8 cellular contexts compared by ENCODE assay signal in the genomic region with DNA sequence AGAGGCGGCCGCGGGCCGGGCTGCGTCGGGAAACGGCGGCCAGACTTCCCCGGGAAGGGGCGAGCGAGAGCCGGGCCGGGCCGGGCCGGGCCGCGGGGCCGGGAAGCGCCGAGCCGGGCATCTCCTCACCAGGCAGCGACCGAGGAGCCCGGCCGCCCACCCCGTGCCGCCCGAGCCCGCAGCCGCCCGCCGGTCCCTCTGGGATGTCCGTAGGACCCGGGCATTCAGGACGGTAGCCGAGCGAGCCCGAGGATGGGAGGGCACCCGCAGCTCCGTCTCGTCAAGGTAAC. TPM values are rescaled to one million over a fixed set of nuclear protein-coding genes. Genes with fewer than 3 reads are reported as not detected.
A peak's percentile ranks its signal among the peaks of the same experiment; 100 is the strongest.
DNase-seq lines count a peak whose midpoint lies in the region; ATAC-seq, FAIRE-seq and TF ChIP-seq lines count a peak whose summit lies in the region.
"Had no signal": no experiment of that assay in that cellular context is flagged by ENCODE, and none has a peak within 500 bp of the region (broad histone marks: within the 10 kb centered on the region; RNA-seq: fewer than 3 reads in every experiment).

A gene (plus strand): TSS at position 28 of the 290 bp plus-strand sequence. CDS start 225 bp downstream, at position 253.

- no CpG with 5 or more reads among the region's 41 CpGs for WGBS in right lobe of liver (ENCODE audit: insufficient coverage, low coverage, low lambda C conversion rate, missing lambda C conversion rate)

- TF ChIP-seq CTCF in astrocyte (IDR thresholded peaks at IDR 0.05; ENCODE audit: insufficient read depth, low read depth, low read length) (no peak), right lobe of liver (IDR thresholded peaks at IDR 0.05) (no peak)

- H3K79me2 ChIP-seq in astrocyte (ENCODE audit: insufficient read depth, low read length) = no peaks in the 10 kb centered on the region

- H3K4me3 ChIP-seq in astrocyte (ENCODE audit: insufficient read depth, low read depth, low read length) = peak within 1 kb of the TSS; percentile 5
- H3K4me3 ChIP-seq in right lobe of liver = peak within 1 kb of the TSS; percentile 9 to 24 (median 11)
- peak within 1 kb of the TSS; percentile 52 to 69 for H3K4me3 ChIP-seq in stomach smooth muscle (ENCODE audit: low read length in 2 of 2)

- H2AFZ ChIP-seq in astrocyte (ENCODE audit: low read depth, low read length) = peak within 1 kb of the TSS; percentile 77

- peak within 1 kb of the TSS; percentile 70 to 87 (median 78) for H3K4me3 Mint-ChIP-seq in IgD-negative memory B cell
- peak within 1 kb of the TSS; percentile 77 for H3K4me3 Mint-ChIP-seq in astrocyte (ENCODE audit: unreplicated experiment)

- H3K4me2 ChIP-seq in astrocyte (ENCODE audit: low read length) = peak within 1 kb of the TSS; percentile 76

- H3K27ac Mint-ChIP-seq in IgD-negative memory B cell (no peak within 1 kb of the TSS), astrocyte (ENCODE audit: unreplicated experiment) (no peak within 1 kb of the TSS)

- intact Hi-C loops in right lobe of liver (cut with DNase I) = no loop called here

- H3K4me1 Mint-ChIP-seq in IgD-negative memory B cell (peaks cover 0 to 1% (median 0%) of the 10 kb centered on the region in 3 donors), astrocyte (ENCODE audit: low read depth, unreplicated experiment) (peaks cover 3% of the 10 kb centered on the region)

- peaks cover 51% of the 10 kb centered on the region for H3K27me3 Mint-ChIP-seq in IgD-negative memory B cell
- H3K27me3 Mint-ChIP-seq in astrocyte (ENCODE audit: low read depth, unreplicated experiment) = peaks cover 70% of the 10 kb centered on the region

- H3K9ac ChIP-seq in astrocyte (ENCODE audit: low read length) (no peak within 1 kb of the TSS), stomach smooth muscle (ENCODE audit: low read length in 2 of 2) (no peak within 1 kb of the TSS)

- TF ChIP-seq POLR2A in right lobe of liver (IDR thresholded peaks at IDR 0.05) = no peak

- H3K9me3 Mint-ChIP-seq in IgD-negative memory B cell (no peaks in the 10 kb centered on the region), astrocyte (ENCODE audit: unreplicated experiment) (no peaks in the 10 kb centered on the region)

- peaks cover 2% of the 10 kb centered on the region for H3K36me3 Mint-ChIP-seq in IgD-negative memory B cell
- H3K36me3 Mint-ChIP-seq in astrocyte (ENCODE audit: low read depth, unreplicated experiment) = no peaks in the 10 kb centered on the region

- H3K36me3 ChIP-seq in astrocyte (ENCODE audit: insufficient read depth, low read length) (no peaks in the 10 kb centered on the region), right lobe of liver (no peaks in the 10 kb centered on the region), stomach smooth muscle (ENCODE audit: control insufficient read depth in 2 of 2, insufficient read depth in 2 of 2, low read length in 2 of 2) (no peaks in the 10 kb centered on the region)

- H3K9me3 ChIP-seq in astrocyte (ENCODE audit: insufficient read depth, low read depth, low read length) (no peaks in the 10 kb centered on the region), right lobe of liver (no peaks in the 10 kb centered on the region), stomach smooth muscle (ENCODE audit: control insufficient read depth in 2 of 2, low read length in 2 of 2) (no peaks in the 10 kb centered on the region)

- H3K4me1 ChIP-seq in astrocyte (ENCODE audit: insufficient read depth, low read length) = peaks cover 9% of the 10 kb centered on the region
- peaks cover 0 to 20% (median 4%) of the 10 kb centered on the region in 4 donors for H3K4me1 ChIP-seq in right lobe of liver
- H3K4me1 ChIP-seq in stomach smooth muscle (ENCODE audit: control insufficient read depth, insufficient read depth, low read length) = peaks cover 24% of the 10 kb centered on the region

- DNase-seq in astrocyte (ENCODE audit: low read depth) = no peak
- no peak for DNase-seq in right lobe of liver
- no peak for DNase-seq in NCI-H2107 treated with DMSO at 0.1 percent for 48 hours (lab: John Stamatoyannopoulos, UW; ENCODE audit: unreplicated experiment)
- DNase-seq in stimulated activated CD4-positive, alpha-beta T cell treated with anti-CD3 and anti-CD28 coated beads, Interleukin-2, amount 100 ng/mL, for 24 hours = no peak
- DNase-seq in AG08395 (ENCODE audit: low spot score) = no peak

- H3K27me3 ChIP-seq in astrocyte (ENCODE audit: insufficient read depth, low read length) (peaks cover 66% of the 10 kb centered on the region), right lobe of liver (peaks cover 0 to 18% of the 10 kb centered on the region in 2 donors), stomach smooth muscle (ENCODE audit: control insufficient read depth in 1 of 2, insufficient read depth in 2 of 2, low read length in 2 of 2) (peaks cover 35 to 39% of the 10 kb centered on the region in 2 donors)

- no peak for ATAC-seq in right lobe of liver

- H3K27ac ChIP-seq in astrocyte (ENCODE audit: low read depth, low read length) (no peak within 1 kb of the TSS), right lobe of liver (no peak within 1 kb of the TSS), stomach smooth muscle (ENCODE audit: low read length) (no peak within 1 kb of the TSS)

- H4K20me1 ChIP-seq in astrocyte (ENCODE audit: insufficient read depth, low read length) = no peaks in the 10 kb centered on the region

- FAIRE-seq in astrocyte (lab: Jason Lieb, UNC) = no peak

RNA-seq across cellular contexts. Expression of the gene that starts here (rescaled TPM):
- polyA plus RNA-seq in IgD-negative memory B cell = not detected
- total RNA-seq in astrocyte = 0.20 and 0.38 TPM in 2 replicates
- total RNA-seq in right lobe of liver = not detected
- total RNA-seq: dermis microvascular lymphatic vessel endothelial cell had no signal

Comparison
In these comparisons a context has a peak if more than half of its experiments do, and no peak if none do; other contexts are left out.
1. H3K4me3 ChIP-seq: peak in every context shown above with its lines; median percentile 60 in stomach smooth muscle; 11 in right lobe of liver; 5 in astrocyte.